In genomic region chr19:3816138-3816537, GRCh38 we compare ENCODE assay signal across 6 cellular contexts. TPM values are rescaled to one million over a fixed set of nuclear protein-coding genes. Genes with fewer than 3 reads are reported as not detected.
"Had no signal": no experiment of that assay in that cellular context is flagged by ENCODE, and none has a peak within 500 bp of the region (broad histone marks: within the 10 kb centered on the region; RNA-seq: fewer than 3 reads in every experiment).

No MANE protein-coding gene starts in this region.

RNA-seq across cellular contexts. Expression of gene MATK, which starts 30.0 kb away (rescaled TPM):
- total RNA-seq: M059J, PC-3, SJSA1 had no signal
- polyA plus RNA-seq: SK-N-SH had no signal

RNA-seq across cellular contexts. Expression of gene RAX2, which starts 44.1 kb away (rescaled TPM):
- total RNA-seq: M059J, PC-3, Peyer's patch, Right ventricle myocardium superior, SJSA1 had no signal
- polyA plus RNA-seq: SK-N-SH had no signal

RNA-seq across cellular contexts. Expression of gene ZFR2, which starts 52.7 kb away (rescaled TPM):
- total RNA-seq: M059J, PC-3, Peyer's patch, Right ventricle myocardium superior, SJSA1 had no signal
